ENCODE assay signal across 21 cellular contexts in genomic region chr1:19628879-19629278, GRCh38. TPM values are rescaled to one million over a fixed set of nuclear protein-coding genes. Genes with fewer than 3 reads are reported as not detected.
"Had no signal": no experiment of that assay in that cellular context is flagged by ENCODE, and none has a peak within 500 bp of the region (broad histone marks: within the 10 kb centered on the region; RNA-seq: fewer than 3 reads in every experiment).

No MANE protein-coding gene starts in this region.

- DNase-seq: activated CD4-positive, alpha-beta T cell treated with anti-CD3 and anti-CD28 coated beads, Interleukin-2, amount 50 U/mL, for 48 hours; activated naive CD8-positive, alpha-beta T cell treated with anti-CD3 and anti-CD28 coated beads, Interleukin-2, amount 10 ng/mL, durations not matched to agents 7 days and 5 days; activated T-cell treated with anti-CD3 and anti-CD28 coated beads for 4 hours; endodermal cell; foreskin fibroblast; hippocampal formation; left cardiac atrium; nephron progenitor cell; occipital lobe; psoas muscle; right lobe of liver; stimulated activated CD4-positive, alpha-beta T cell treated with anti-CD3 and anti-CD28 coated beads, Interleukin-4, amount 100 ng/mL, for 4 hours; WERI-Rb-1 had no signal

- H3K27me3 Mint-ChIP-seq: activated naive CD8-positive, alpha-beta T cell treated with anti-CD3 and anti-CD28 coated beads, Interleukin-2, amount 10 ng/mL, durations not matched to agents 7 days and 5 days; stimulated activated memory B cell treated with anti-CD40 and anti-IgM and Interleukin-4, amounts not matched to agents 10 μg/mL and 1 μg/mL and 100 μg/mL, for 72 hours had no signal

- H3K4me1 Mint-ChIP-seq: activated naive CD8-positive, alpha-beta T cell treated with anti-CD3 and anti-CD28 coated beads, Interleukin-2, amount 10 ng/mL, durations not matched to agents 7 days and 5 days; brain; nephron progenitor cell; stimulated activated memory B cell treated with anti-CD40 and anti-IgM and Interleukin-4, amounts not matched to agents 10 μg/mL and 1 μg/mL and 100 μg/mL, for 72 hours had no signal

- H3K27ac ChIP-seq: epithelial cell of prostate, psoas muscle, right lobe of liver, WERI-Rb-1 had no signal

- H3K4me3 Mint-ChIP-seq: activated naive CD8-positive, alpha-beta T cell treated with anti-CD3 and anti-CD28 coated beads, Interleukin-2, amount 10 ng/mL, durations not matched to agents 7 days and 5 days; brain; endodermal cell; nephron progenitor cell; stimulated activated memory B cell treated with anti-CD40 and anti-IgM and Interleukin-4, amounts not matched to agents 10 μg/mL and 1 μg/mL and 100 μg/mL, for 72 hours; T-helper 1 cell treated with Interleukin-12 subunit alpha and Interleukin-12 subunit beta and Interleukin-4 antibody, amounts not matched to agents 30 μg/mL and 1 μg/mL, for 36 hours had no signal

- H3K4me3 ChIP-seq: lung, psoas muscle, right lobe of liver had no signal

- H3K27ac Mint-ChIP-seq: activated naive CD8-positive, alpha-beta T cell treated with anti-CD3 and anti-CD28 coated beads, Interleukin-2, amount 10 ng/mL, durations not matched to agents 7 days and 5 days; endodermal cell; nephron progenitor cell; stimulated activated memory B cell treated with anti-CD40 and anti-IgM and Interleukin-4, amounts not matched to agents 10 μg/mL and 1 μg/mL and 100 μg/mL, for 72 hours; T-helper 1 cell treated with Interleukin-12 subunit alpha and Interleukin-12 subunit beta and Interleukin-4 antibody, amounts not matched to agents 30 μg/mL and 1 μg/mL, for 36 hours had no signal

- H3K4me1 ChIP-seq: psoas muscle, right lobe of liver had no signal

- H3K9me3 Mint-ChIP-seq: activated naive CD8-positive, alpha-beta T cell treated with anti-CD3 and anti-CD28 coated beads, Interleukin-2, amount 10 ng/mL, durations not matched to agents 7 days and 5 days; brain; endodermal cell; nephron progenitor cell; stimulated activated memory B cell treated with anti-CD40 and anti-IgM and Interleukin-4, amounts not matched to agents 10 μg/mL and 1 μg/mL and 100 μg/mL, for 72 hours; T-helper 1 cell treated with Interleukin-12 subunit alpha and Interleukin-12 subunit beta and Interleukin-4 antibody, amounts not matched to agents 30 μg/mL and 1 μg/mL, for 36 hours had no signal

- FAIRE-seq: islet of Langerhans, urothelium cell line had no signal

- ATAC-seq: psoas muscle; right lobe of liver; stimulated activated memory B cell treated with anti-CD40 and anti-IgM and Interleukin-4, amounts not matched to agents 10 μg/mL and 1 μg/mL and 100 μg/mL, for 72 hours had no signal

- H3K27me3 ChIP-seq: right lobe of liver had no signal

- H3K9me3 ChIP-seq: psoas muscle, right lobe of liver had no signal

RNA-seq across cellular contexts. Expression of gene HTR6, which starts 35.8 kb away (rescaled TPM):
- total RNA-seq: left cardiac atrium, lung, myocyte, psoas muscle, right lobe of liver had no signal
- polyA plus RNA-seq: lung, psoas muscle had no signal
